In the genomic region with DNA sequence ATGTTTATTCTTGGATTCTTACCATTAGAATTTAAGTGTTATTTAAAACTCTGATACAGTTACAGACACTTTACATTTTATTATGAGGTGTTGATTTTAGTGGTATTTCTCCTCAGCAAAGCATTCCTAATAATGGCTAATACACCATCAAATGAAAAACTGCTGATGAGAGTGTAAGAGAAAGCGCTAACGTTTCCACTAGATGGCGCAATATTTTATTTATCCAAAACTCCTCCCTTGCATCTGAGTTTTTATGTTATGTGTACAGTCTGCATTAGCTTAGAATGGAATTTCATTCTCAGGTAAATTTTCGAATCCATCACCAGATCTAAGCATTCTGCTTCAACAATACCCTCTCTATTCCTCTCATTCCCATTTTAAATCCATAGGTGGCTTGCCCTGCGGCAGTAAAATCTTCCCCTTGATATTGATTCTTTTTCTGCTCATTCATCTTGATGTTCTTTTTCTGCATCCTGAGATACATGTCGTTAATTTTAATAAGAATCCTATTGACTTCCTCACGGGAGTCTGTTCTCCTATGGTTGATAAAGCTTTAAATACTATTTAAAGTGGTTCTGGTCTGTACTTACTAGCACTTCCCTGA, we compare ENCODE assay signal across 9 cellular contexts. TPM values are rescaled to one million over a fixed set of nuclear protein-coding genes. Genes with fewer than 3 reads are reported as not detected.
DNase-seq lines count a peak whose midpoint lies in the region; TF ChIP-seq lines count a peak whose summit lies in the region.
"Had no signal": no experiment of that assay in that cellular context is flagged by ENCODE, and none has a peak within 500 bp of the region (broad histone marks: within the 10 kb centered on the region; RNA-seq: fewer than 3 reads in every experiment).

No MANE protein-coding gene starts in this region.

- H3K9me3 ChIP-seq in parathyroid adenoma (ENCODE audit: control insufficient read depth, low read length) = no peaks in the 10 kb centered on the region

- no peak overlapping the region for H3K4me3 Mint-ChIP-seq in activated CD4-positive, alpha-beta T cell treated with anti-CD3 and anti-CD28 coated beads, Interleukin-2, amount 10 ng/mL, durations not matched to agents 7 days and 5 days
- H3K4me3 Mint-ChIP-seq: central memory CD8-positive, alpha-beta T cell had no signal

- H3K4me2 ChIP-seq in parathyroid adenoma (ENCODE audit: low read length) = no peak overlapping the region

- peaks cover 7% of the 10 kb centered on the region for H3K4me1 Mint-ChIP-seq in activated CD4-positive, alpha-beta T cell treated with anti-CD3 and anti-CD28 coated beads, Interleukin-2, amount 10 ng/mL, durations not matched to agents 7 days and 5 days
- H3K4me1 Mint-ChIP-seq: central memory CD8-positive, alpha-beta T cell had no signal

- H3K79me2 ChIP-seq in parathyroid adenoma = no peaks in the 10 kb centered on the region

- H3K36me3 ChIP-seq in H7 (replicated peaks; ENCODE audit: control insufficient read depth, insufficient read depth, low read length) (no peaks in the 10 kb centered on the region), parathyroid adenoma (ENCODE audit: control insufficient read depth, insufficient read depth, low read length) (no peaks in the 10 kb centered on the region)

- in situ Hi-C loops in SK-MEL-5 (cut with HindIII; ENCODE audit: low pct_unique_long_range_greater_than_20kb, low sequenced_read_pairs) = no loop called here

- H3K27ac ChIP-seq in parathyroid adenoma = no peak overlapping the region

- H3K27ac Mint-ChIP-seq in activated CD4-positive, alpha-beta T cell treated with anti-CD3 and anti-CD28 coated beads, Interleukin-2, amount 10 ng/mL, durations not matched to agents 7 days and 5 days = no peak overlapping the region

- peak; percentile 15 for DNase-seq in activated CD4-positive, alpha-beta T cell treated with anti-CD3 and anti-CD28 coated beads, Interleukin-2, amount 10 ng/mL, durations not matched to agents 7 days and 5 days
- no peak for DNase-seq in activated CD4-positive, alpha-beta T cell treated with anti-CD3 and anti-CD28 coated beads for 4 hours
- DNase-seq in H7 (peak; percentile 17), LHCN-M2 (ENCODE audit: low read depth) (peak; percentile 57), SK-MEL-5 (ENCODE audit: low read depth, low spot score) (peak; percentile 66), fibroblast of pulmonary artery (ENCODE audit: low read depth) (peak; percentile 71), NCI-H226 (no peak)

- CTCF ChIA-PET in activated CD4-positive, alpha-beta T cell treated with anti-CD3 and anti-CD28 coated beads, Interleukin-2, amount 10 ng/mL, durations not matched to agents 7 days and 5 days (lab: Charles Lee) = interaction anchor here (0.7 to 5.9 kb wide), 4 partner anchors 17 to 54 kb away, joined by 3 to 52 read pairs (median 4); a partner anchor contains a TSS

- H3K4me3 ChIP-seq in H7 (ENCODE audit: insufficient read depth, low read depth, low read length) (no peak overlapping the region), fibroblast of pulmonary artery (replicated peaks; ENCODE audit: low read depth, low read length) (no peak overlapping the region), parathyroid adenoma (ENCODE audit: low read depth, low read length) (no peak overlapping the region)

- H3K36me3 Mint-ChIP-seq in activated CD4-positive, alpha-beta T cell treated with anti-CD3 and anti-CD28 coated beads, Interleukin-2, amount 10 ng/mL, durations not matched to agents 7 days and 5 days (ENCODE audit: low read depth) = no peaks in the 10 kb centered on the region

- H3K4me1 ChIP-seq in parathyroid adenoma = no peaks in the 10 kb centered on the region

- POLR2A ChIA-PET in activated CD4-positive, alpha-beta T cell treated with anti-CD3 and anti-CD28 coated beads, Interleukin-2, amount 10 ng/mL, durations not matched to agents 7 days and 5 days (lab: Charles Lee) = no interaction called here

- H3K9ac ChIP-seq in parathyroid adenoma = no peak overlapping the region

- H2AFZ ChIP-seq in parathyroid adenoma = no peak overlapping the region

- TF ChIP-seq CTCF in fibroblast of pulmonary artery (IDR thresholded peaks at IDR 0.05; ENCODE audit: low read length, missing control alignments) (peak; percentile 64), parathyroid adenoma (IDR thresholded peaks at IDR 0.05) (peak; percentile 65)

- H3K27me3 Mint-ChIP-seq in activated CD4-positive, alpha-beta T cell treated with anti-CD3 and anti-CD28 coated beads, Interleukin-2, amount 10 ng/mL, durations not matched to agents 7 days and 5 days = peaks cover 25% of the 10 kb centered on the region
- H3K27me3 Mint-ChIP-seq: central memory CD8-positive, alpha-beta T cell had no signal

- no peaks in the 10 kb centered on the region for H3K9me3 Mint-ChIP-seq in activated CD4-positive, alpha-beta T cell treated with anti-CD3 and anti-CD28 coated beads, Interleukin-2, amount 10 ng/mL, durations not matched to agents 7 days and 5 days
- H3K9me3 Mint-ChIP-seq: central memory CD8-positive, alpha-beta T cell had no signal

- no peaks in the 10 kb centered on the region for H3K27me3 ChIP-seq in H7 (ENCODE audit: control insufficient read depth, insufficient read depth, low read length)
- no peaks in the 10 kb centered on the region for H3K27me3 ChIP-seq in parathyroid adenoma (ENCODE audit: control insufficient read depth, insufficient read depth, low read length)

RNA-seq across cellular contexts. Expression of a gene that starts 53.9 kb away (rescaled TPM):
- 10 to 100 TPM; 37.4 to 38.2 TPM for total RNA-seq in activated CD4-positive, alpha-beta T cell treated with anti-CD3 and anti-CD28 coated beads, Interleukin-2, amount 10 ng/mL, durations not matched to agents 7 days and 5 days
- 67.2 and 81.3 TPM in 2 replicates for total RNA-seq in H7 (2014; rRNA removed; shearing (Covaris generic))
- total RNA-seq in LHCN-M2 (2014; rRNA removed) = 79.6 and 95.5 TPM in 2 replicates
- polyA plus RNA-seq in LHCN-M2 (2012) = 43.0 TPM
- total RNA-seq in SK-MEL-5 (2014; rRNA removed; shearing (Covaris generic)) = 32.3 and 39.4 TPM in 2 replicates
- polyA plus RNA-seq in SK-MEL-5 (2015; cell fraction: cytosol; rRNA removed) = 27.1 and 31.9 TPM in 2 replicates
- 65.8 and 71.6 TPM in 2 replicates for polyA plus RNA-seq in SK-MEL-5 (2015; cell fraction: nucleus; rRNA removed)

RNA-seq across cellular contexts. Expression of a gene that starts 54.1 kb away (rescaled TPM):
- 1 to 10 TPM; 1.5 to 2.2 TPM for total RNA-seq in activated CD4-positive, alpha-beta T cell treated with anti-CD3 and anti-CD28 coated beads, Interleukin-2, amount 10 ng/mL, durations not matched to agents 7 days and 5 days
- total RNA-seq in H7 (2014; rRNA removed; shearing (Covaris generic)) = 0.63 and 1.2 TPM in 2 replicates
- total RNA-seq in LHCN-M2 (2014; rRNA removed) = 1.1 and 2.1 TPM in 2 replicates
- 1.2 TPM for polyA plus RNA-seq in LHCN-M2 (2012)
- 0.34 and 0.56 TPM in 2 replicates for total RNA-seq in SK-MEL-5 (2014; rRNA removed; shearing (Covaris generic))
- 0.05 and 0.26 TPM in 2 replicates for polyA plus RNA-seq in SK-MEL-5 (2015; cell fraction: cytosol; rRNA removed)
- 13.5 and 20.0 TPM in 2 replicates for polyA plus RNA-seq in SK-MEL-5 (2015; cell fraction: nucleus; rRNA removed)

Comparison
In these comparisons a context has a peak if more than half of its experiments do, and no peak if none do; other contexts are left out.
1. DNase-seq: peak in activated CD4-positive, alpha-beta T cell treated with anti-CD3 and anti-CD28 coated beads, Interleukin-2, amount 10 ng/mL, durations not matched to agents 7 days and 5 days (single experiment), H7 (single experiment), LHCN-M2 (single experiment), SK-MEL-5 (single experiment) and fibroblast of pulmonary artery (single experiment); none in activated CD4-positive, alpha-beta T cell treated with anti-CD3 and anti-CD28 coated beads for 4 hours (0 of 2) and NCI-H226 (single experiment).